In genomic region chr18:60935046-60935445, GRCh38 we compare ENCODE assay signal across 12 cellular contexts.
"Had no signal": no experiment of that assay in that cellular context is flagged by ENCODE, and none has a peak within 500 bp of the region (broad histone marks: within the 10 kb centered on the region; RNA-seq: fewer than 3 reads in every experiment).

No MANE protein-coding gene starts in this region.

- H3K36me3 Mint-ChIP-seq: activated naive CD4-positive, alpha-beta T cell treated with anti-CD3 and anti-CD28 coated beads, Interleukin-2, amount 50 U/mL, for 72 hours had no signal

- H3K27me3 Mint-ChIP-seq: activated B cell treated with CpG ODN at 0.5 μM for 24 hours; stimulated activated naive CD8-positive, alpha-beta T cell treated with anti-CD3 and anti-CD28 coated beads, Interleukin-15, Interleukin-2, amounts not matched to agents 100 ng/mL and 50 ng/mL, for 24 hours; T-helper 17 cell had no signal

- H3K4me3 Mint-ChIP-seq: activated B cell treated with CpG ODN at 0.5 μM for 24 hours; stimulated activated naive CD8-positive, alpha-beta T cell treated with anti-CD3 and anti-CD28 coated beads, Interleukin-15, Interleukin-2, amounts not matched to agents 100 ng/mL and 50 ng/mL, for 24 hours; T-helper 17 cell had no signal

- H3K4me3 ChIP-seq: cardiac muscle cell had no signal

- H3K9me3 Mint-ChIP-seq: activated B cell treated with CpG ODN at 0.5 μM for 24 hours had no signal

- H3K27ac Mint-ChIP-seq: activated B cell treated with CpG ODN at 0.5 μM for 24 hours; activated naive CD4-positive, alpha-beta T cell treated with anti-CD3 and anti-CD28 coated beads, Interleukin-2, amount 50 U/mL, for 72 hours; stimulated activated naive CD8-positive, alpha-beta T cell treated with anti-CD3 and anti-CD28 coated beads, Interleukin-15, Interleukin-2, amounts not matched to agents 100 ng/mL and 50 ng/mL, for 24 hours; T-helper 17 cell had no signal

- H3K4me1 Mint-ChIP-seq: activated B cell treated with CpG ODN at 0.5 μM for 24 hours, T-helper 17 cell had no signal

- DNase-seq: activated B cell treated with CpG ODN at 0.5 μM for 24 hours; activated CD4-positive, alpha-beta T cell treated with anti-CD3 and anti-CD28 coated beads, Interleukin-2, amount 50 U/mL, for 1 hour; effector CD4-positive, alpha-beta T cell; head of caudate nucleus; left ventricle myocardium superior; mesendoderm; stimulated activated CD4-positive, alpha-beta T cell treated with anti-CD3 and anti-CD28 coated beads, Interleukin-4, amount 100 ng/mL, for 1 hour; stimulated activated CD8-positive, alpha-beta memory T cell treated with anti-CD3 and anti-CD28 coated beads, Interleukin-4, amount 100 ng/mL, for 48 hours; T-helper 17 cell had no signal

- ATAC-seq: activated naive CD4-positive, alpha-beta T cell treated with anti-CD3 and anti-CD28 coated beads, Interleukin-2, amount 50 U/mL, for 72 hours; left ventricle myocardium superior; T-helper 17 cell had no signal
